Comparison of ENCODE assay signal across 27 cellular contexts in the genomic region with DNA sequence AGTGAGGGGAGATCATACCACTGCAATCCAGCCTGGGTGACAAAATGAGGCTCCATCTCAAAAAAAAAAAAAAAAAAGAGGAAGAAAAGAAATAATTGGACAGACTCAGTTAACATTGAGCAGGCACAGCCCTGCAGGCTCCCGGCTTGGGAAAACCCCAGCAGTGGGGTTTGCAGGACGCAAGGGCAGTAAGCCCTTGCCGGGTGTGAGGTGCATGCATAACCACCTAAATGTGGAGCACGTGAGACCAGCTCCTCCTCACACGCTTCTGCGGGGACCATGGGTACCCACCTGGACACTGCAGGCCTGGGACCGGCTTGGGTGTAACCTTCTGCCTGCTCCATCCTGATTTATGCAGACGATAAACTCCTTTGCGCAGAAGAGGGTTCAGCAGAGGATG. TPM values are rescaled to one million over a fixed set of nuclear protein-coding genes. Genes with fewer than 3 reads are reported as not detected.
DNase-seq lines count a peak whose midpoint lies in the region; ATAC-seq, FAIRE-seq and TF ChIP-seq lines count a peak whose summit lies in the region.
"Had no signal": no experiment of that assay in that cellular context is flagged by ENCODE, and none has a peak within 500 bp of the region (broad histone marks: within the 10 kb centered on the region; RNA-seq: fewer than 3 reads in every experiment).

No MANE protein-coding gene starts in this region.

- H3K4me1 Mint-ChIP-seq in T-helper 17 cell: peaks cover 3% of the 10 kb centered on the region
- H3K4me1 Mint-ChIP-seq: CD14-positive monocyte; CD4-positive, alpha-beta memory T cell; CD8-positive, alpha-beta memory T cell had no signal

- in situ Hi-C loops in G401 (cut with HindIII; ENCODE audit: low sequenced_read_pairs): no loop called here

- peak overlapping the region; percentile 45 for H3K4me3 Mint-ChIP-seq in T-helper 17 cell
- H3K4me3 Mint-ChIP-seq: CD14-positive monocyte; CD4-positive, alpha-beta memory T cell; CD4-positive, CD25-positive, alpha-beta regulatory T cell; CD8-positive, alpha-beta memory T cell had no signal

- DNase-seq in T-helper 17 cell (no peak), WERI-Rb-1 (no peak), kidney (peak; percentile 37), aorta (no peak), GM19238 (ENCODE audit: insufficient read length, low spot score) (no peak), G401 (ENCODE audit: low spot score) (no peak)
- DNase-seq: 8988T; ACHN; BE2C; C1 segment of cervical spinal cord; CD4-positive, alpha-beta memory T cell; CD4-positive, CD25-positive, alpha-beta regulatory T cell; CD8-positive, alpha-beta memory T cell; COR-L47; DMS153; DMS53; DMS79; GDM1 had no signal

- H3K27me3 Mint-ChIP-seq in T-helper 17 cell: peaks cover 9% of the 10 kb centered on the region
- H3K27me3 Mint-ChIP-seq: CD4-positive, alpha-beta memory T cell; CD4-positive, CD25-positive, alpha-beta regulatory T cell had no signal

- H3K27me3 ChIP-seq in WERI-Rb-1 (ENCODE audit: insufficient read depth, low read depth, severe bottlenecking) (no peaks in the 10 kb centered on the region), aorta (ENCODE audit: control insufficient read depth in 1 of 2, insufficient read depth in 2 of 2, low read length in 1 of 2) (no peaks in the 10 kb centered on the region)
- H3K27me3 ChIP-seq: BE2C, BLaER1 had no signal

- no peak for TF ChIP-seq CTCF in WERI-Rb-1 (IDR thresholded peaks at IDR 0.05; ENCODE audit: low read depth, low read length)
- no peak for TF ChIP-seq CTCF in kidney (IDR thresholded peaks at IDR 0.05; ENCODE audit: borderline replicate concordance, extremely low read depth, insufficient read depth)

- no peak for FAIRE-seq in kidney (lab: Jason Lieb, UNC)
- FAIRE-seq: A204.1, GM12878, GM12892, GM18507, GM19239 had no signal

- WGBS in aorta, 2 donors: 83% methylated on average over 9 of the region's 9 CpGs

- H3K36me3 ChIP-seq in WERI-Rb-1 (no peaks in the 10 kb centered on the region), kidney (ENCODE audit: control insufficient read depth in 1 of 2, insufficient read depth in 2 of 2, low read length in 2 of 2) (peaks cover 7 to 10% of the 10 kb centered on the region in 2 donors), aorta (ENCODE audit: control insufficient read depth in 1 of 2, insufficient read depth in 2 of 2, low read length in 1 of 2) (no peaks in the 10 kb centered on the region)
- H3K36me3 ChIP-seq: BE2C, BLaER1 had no signal

- H3K9me3 ChIP-seq in T-helper 17 cell (ENCODE audit: control insufficient read depth, low read length, poor library complexity, severe bottlenecking) (no peaks in the 10 kb centered on the region), WERI-Rb-1 (ENCODE audit: severe bottlenecking) (peaks cover 7% of the 10 kb centered on the region), kidney (ENCODE audit: control insufficient read depth in 1 of 2, low read length in 2 of 2) (no peaks in the 10 kb centered on the region), aorta (ENCODE audit: control insufficient read depth, low read length) (peaks cover 3% of the 10 kb centered on the region)
- H3K9me3 ChIP-seq: BE2C had no signal

- H3K36me3 Mint-ChIP-seq in T-helper 17 cell (ENCODE audit: low read depth): no peaks in the 10 kb centered on the region
- H3K36me3 Mint-ChIP-seq: CD14-positive monocyte; CD4-positive, alpha-beta memory T cell; CD4-positive, CD25-positive, alpha-beta regulatory T cell; CD8-positive, alpha-beta memory T cell had no signal

- H3K4me1 ChIP-seq in kidney (ENCODE audit: control insufficient read depth in 1 of 2, insufficient read depth in 1 of 2, low read depth in 1 of 2, low read length in 2 of 2) (peaks cover 9 to 14% of the 10 kb centered on the region in 2 donors), aorta (ENCODE audit: control insufficient read depth in 1 of 2, insufficient read depth in 2 of 2, low read length in 2 of 2) (no peaks in the 10 kb centered on the region)
- H3K4me1 ChIP-seq: BE2C had no signal

- no peak overlapping the region for H3K9ac ChIP-seq in kidney (ENCODE audit: low read length in 2 of 2)
- H3K9ac ChIP-seq: BLaER1 had no signal

- H3K27ac ChIP-seq in WERI-Rb-1: peak overlapping the region; percentile 41; the same call in 1 of the 2 replicates
- no peak overlapping the region for H3K27ac ChIP-seq in kidney (ENCODE audit: low read depth in 2 of 2, low read length in 2 of 2)
- H3K27ac ChIP-seq in aorta (ENCODE audit: low read depth in 1 of 2, low read length in 2 of 2): no peak overlapping the region
- H3K27ac ChIP-seq: BLaER1 had no signal

- H3K4me3 ChIP-seq in WERI-Rb-1 (ENCODE audit: low read depth, low read length) (no peak overlapping the region), kidney (ENCODE audit: low read length in 2 of 2) (no peak overlapping the region), aorta (ENCODE audit: low read length in 2 of 2) (no peak overlapping the region)
- H3K4me3 ChIP-seq: BLaER1, GM12878 had no signal

- no peak overlapping the region for H3K27ac Mint-ChIP-seq in T-helper 17 cell
- H3K27ac Mint-ChIP-seq: CD14-positive monocyte; CD4-positive, alpha-beta memory T cell; CD4-positive, CD25-positive, alpha-beta regulatory T cell had no signal

- ATAC-seq in T-helper 17 cell (no peak), aorta (ENCODE audit: low FRiP score) (no peak)
- ATAC-seq: GM12878 had no signal

- intact Hi-C loops in kidney (cut with DNase I): no loop called here
- intact Hi-C loops in aorta (cut with DNase I): no loop called here

RNA-seq across cellular contexts. Expression of gene SLC6A18, which starts 4.8 kb away (rescaled TPM):
- total RNA-seq in T-helper 17 cell (not detected), kidney (not detected), aorta (not detected)
- polyA plus RNA-seq in kidney (ENCODE audit: insufficient read depth, low read depth, low replicate concordance) (1.5 TPM), aorta (not detected)
- total RNA-seq in G401 (2014; rRNA removed; shearing (Covaris generic)): not detected in 2 replicates
- total RNA-seq: A673; CD4-positive, alpha-beta memory T cell; CD4-positive, CD25-positive, alpha-beta regulatory T cell; CD8-positive, alpha-beta memory T cell; GM12878 had no signal
- polyA plus RNA-seq: AG04450; CD14-positive monocyte; CD4-positive, alpha-beta memory T cell; CD4-positive, CD25-positive, alpha-beta regulatory T cell; CD8-positive, alpha-beta memory T cell; GM12878 had no signal

RNA-seq across cellular contexts. Expression of gene SLC6A19, which starts 19.0 kb away (rescaled TPM):
- total RNA-seq in T-helper 17 cell: not detected
- total RNA-seq in kidney: 2.2 TPM
- 69.3 TPM for polyA plus RNA-seq in kidney (ENCODE audit: insufficient read depth, low read depth, low replicate concordance)
- under 1 TPM in 1 of 2 donors, not detected in 1; 0.12 TPM for total RNA-seq in aorta
- 1 to 10 TPM in 1 of 2 donors, not detected in 1; 9.5 TPM for polyA plus RNA-seq in aorta
- 0.37 and 1.0 TPM in 2 replicates for total RNA-seq in G401 (2014; rRNA removed; shearing (Covaris generic))
- total RNA-seq: A673; CD4-positive, alpha-beta memory T cell; CD4-positive, CD25-positive, alpha-beta regulatory T cell; CD8-positive, alpha-beta memory T cell had no signal
- polyA plus RNA-seq: AG04450; CD14-positive monocyte; CD4-positive, alpha-beta memory T cell; CD4-positive, CD25-positive, alpha-beta regulatory T cell; CD8-positive, alpha-beta memory T cell had no signal
